ENCODE assay signal across 16 cellular contexts in the genomic region with DNA sequence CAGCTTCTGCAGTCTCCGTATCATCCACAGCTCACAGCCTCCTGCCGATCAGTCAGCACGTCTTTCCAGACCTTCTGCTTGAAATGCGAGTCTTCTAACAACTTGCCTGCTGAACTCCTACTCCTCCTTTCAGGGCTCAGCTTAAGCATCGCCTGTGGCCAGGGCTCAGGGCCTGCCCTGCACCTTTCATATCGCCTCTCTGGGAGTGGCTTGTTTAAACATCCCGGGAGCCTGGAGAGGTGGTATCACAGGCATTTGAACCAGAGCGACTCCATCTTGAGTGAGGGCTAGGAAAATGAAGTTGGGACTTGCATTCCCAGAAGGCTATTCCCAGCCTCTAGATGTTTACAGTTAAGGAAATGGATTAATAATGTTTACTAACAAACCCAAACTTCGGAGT. TPM values are rescaled to one million over a fixed set of nuclear protein-coding genes. Genes with fewer than 3 reads are reported as not detected.
"Had no signal": no experiment of that assay in that cellular context is flagged by ENCODE, and none has a peak within 500 bp of the region (broad histone marks: within the 10 kb centered on the region; RNA-seq: fewer than 3 reads in every experiment).

No MANE protein-coding gene starts in this region.

- H3K4me2 ChIP-seq: hepatocyte had no signal

- H3K9me3 Mint-ChIP-seq: activated CD4-positive, alpha-beta T cell treated with anti-CD3 and anti-CD28 coated beads, Interleukin-2, amount 10 ng/mL, durations not matched to agents 24 days and 14 days; activated naive CD4-positive, alpha-beta T cell treated with anti-CD3 and anti-CD28 coated beads, Interleukin-2, amount 10 ng/mL, durations not matched to agents 7 days and 5 days; activated T-helper 17 cell treated with anti-CD3 and anti-CD28 coated beads, Interleukin-2, amount 50 U/mL, for 72 hours; T-helper 1 cell treated with Interleukin-12 subunit alpha and Interleukin-12 subunit beta and Interleukin-4 antibody, amounts not matched to agents 30 μg/mL and 1 μg/mL, for 36 hours; WTC11 had no signal

- H3K4me1 ChIP-seq: colonic mucosa, prostate gland, right lobe of liver had no signal

- H3K27ac ChIP-seq: cardiac muscle cell, colonic mucosa, prostate gland, right lobe of liver had no signal

- H3K79me2 ChIP-seq: hepatocyte had no signal

- H3K4me3 Mint-ChIP-seq: activated CD4-positive, alpha-beta T cell treated with anti-CD3 and anti-CD28 coated beads, Interleukin-2, amount 10 ng/mL, durations not matched to agents 24 days and 14 days; activated naive CD4-positive, alpha-beta T cell treated with anti-CD3 and anti-CD28 coated beads, Interleukin-2, amount 10 ng/mL, durations not matched to agents 7 days and 5 days; activated T-helper 17 cell treated with anti-CD3 and anti-CD28 coated beads, Interleukin-2, amount 50 U/mL, for 72 hours; T-helper 1 cell treated with Interleukin-12 subunit alpha and Interleukin-12 subunit beta and Interleukin-4 antibody, amounts not matched to agents 30 μg/mL and 1 μg/mL, for 36 hours; WTC11 had no signal

- H3K36me3 ChIP-seq: cardiac muscle cell, colonic mucosa, prostate gland, right lobe of liver had no signal

- H3K27me3 ChIP-seq: cardiac muscle cell, colonic mucosa, hepatocyte, right lobe of liver had no signal

- H2AFZ ChIP-seq: hepatocyte had no signal

- DNase-seq: activated CD4-positive, alpha-beta T cell treated with anti-CD3 and anti-CD28 coated beads, Interleukin-2, amount 10 ng/mL, durations not matched to agents 24 days and 14 days; activated CD8-positive, alpha-beta memory T cell treated with anti-CD3 and anti-CD28 coated beads for 24 hours; activated naive CD4-positive, alpha-beta T cell treated with anti-CD3 and anti-CD28 coated beads, Interleukin-2, amount 10 ng/mL, durations not matched to agents 7 days and 5 days; activated T-cell treated with anti-CD3 and anti-CD28 coated beads for 4 hours; colonic mucosa; effector CD4-positive, alpha-beta T cell; naive B cell; right lobe of liver; stimulated activated CD4-positive, alpha-beta T cell treated with anti-CD3 and anti-CD28 coated beads, Interleukin-2, amount 100 ng/mL, for 24 hours; stimulated activated naive CD4-positive, alpha-beta T cell treated with Interleukin-2 at 50 U/mL for 16 hours had no signal

- H3K4me1 Mint-ChIP-seq: activated CD4-positive, alpha-beta T cell treated with anti-CD3 and anti-CD28 coated beads, Interleukin-2, amount 10 ng/mL, durations not matched to agents 24 days and 14 days; activated naive CD4-positive, alpha-beta T cell treated with anti-CD3 and anti-CD28 coated beads, Interleukin-2, amount 10 ng/mL, durations not matched to agents 7 days and 5 days had no signal

- H3K27ac Mint-ChIP-seq: activated CD4-positive, alpha-beta T cell treated with anti-CD3 and anti-CD28 coated beads, Interleukin-2, amount 10 ng/mL, durations not matched to agents 24 days and 14 days; activated naive CD4-positive, alpha-beta T cell treated with anti-CD3 and anti-CD28 coated beads, Interleukin-2, amount 10 ng/mL, durations not matched to agents 7 days and 5 days; activated T-helper 17 cell treated with anti-CD3 and anti-CD28 coated beads, Interleukin-2, amount 50 U/mL, for 72 hours; T-helper 1 cell treated with Interleukin-12 subunit alpha and Interleukin-12 subunit beta and Interleukin-4 antibody, amounts not matched to agents 30 μg/mL and 1 μg/mL, for 36 hours; WTC11 had no signal

- H3K9me3 ChIP-seq: colonic mucosa, prostate gland, right lobe of liver had no signal

- H3K4me3 ChIP-seq: cardiac muscle cell, colonic mucosa, hepatocyte, prostate gland, right lobe of liver had no signal

- ATAC-seq: WTC11 had no signal

RNA-seq across cellular contexts. Expression of a gene that starts 16.8 kb away (rescaled TPM):
- total RNA-seq: activated CD4-positive, alpha-beta T cell treated with anti-CD3 and anti-CD28 coated beads, Interleukin-2, amount 10 ng/mL, durations not matched to agents 24 days and 14 days had no signal
